ENCODE assay signal across 16 cellular contexts in genomic region chr3:18079739-18080138, GRCh38.
DNase-seq lines count a peak whose midpoint lies in the region; ATAC-seq, FAIRE-seq and TF ChIP-seq lines count a peak whose summit lies in the region.
"Had no signal": no experiment of that assay in that cellular context is flagged by ENCODE, and none has a peak within 500 bp of the region (broad histone marks: within the 10 kb centered on the region; RNA-seq: fewer than 3 reads in every experiment).

No MANE protein-coding gene starts in this region.

- H3K4me3 Mint-ChIP-seq in activated naive CD4-positive, alpha-beta T cell treated with anti-CD3 and anti-CD28 coated beads, Interleukin-2, amount 10 ng/mL, durations not matched to agents 7 days and 5 days: no peak overlapping the region

- TF ChIP-seq CTCF in A549 (IDR thresholded peaks at IDR 0.05) (no peak), HL-60 (IDR thresholded peaks at IDR 0.05; ENCODE audit: insufficient read depth, low read length) (no peak), PC-3 (conservative IDR thresholded peaks at IDR 0.05; ENCODE audit: low read depth, low read length) (no peak), choroid plexus epithelial cell (conservative IDR thresholded peaks at IDR 0.05; ENCODE audit: low read depth, low read length) (no peak)

- no peaks in the 10 kb centered on the region for H3K4me1 Mint-ChIP-seq in activated naive CD4-positive, alpha-beta T cell treated with anti-CD3 and anti-CD28 coated beads, Interleukin-2, amount 10 ng/mL, durations not matched to agents 7 days and 5 days

- TF ChIP-seq POLR2A in A549 (IDR thresholded peaks at IDR 0.05; ENCODE audit: low read length): no peak

- H3K36me3 ChIP-seq in PC-3 (ENCODE audit: low read depth, low read length): no peaks in the 10 kb centered on the region
- H3K36me3 ChIP-seq: upper lobe of left lung had no signal

- no peak for FAIRE-seq in A549 (lab: Jason Lieb, UNC)

- H3K9me3 ChIP-seq in A549: no peaks in the 10 kb centered on the region
- no peaks in the 10 kb centered on the region for H3K9me3 ChIP-seq in PC-3 (ENCODE audit: low read length)
- H3K9me3 ChIP-seq: upper lobe of left lung had no signal

- H3K4me3 ChIP-seq in A549 (no peak overlapping the region), HL-60 (replicated peaks; ENCODE audit: insufficient read depth, low read length) (no peak overlapping the region), PC-3 (ENCODE audit: low read length) (no peak overlapping the region), choroid plexus epithelial cell (ENCODE audit: low read depth, low read length) (no peak overlapping the region)
- H3K4me3 ChIP-seq: dorsolateral prefrontal cortex, upper lobe of left lung had no signal

- H3K9me3 Mint-ChIP-seq in activated naive CD4-positive, alpha-beta T cell treated with anti-CD3 and anti-CD28 coated beads, Interleukin-2, amount 10 ng/mL, durations not matched to agents 7 days and 5 days: no peaks in the 10 kb centered on the region

- POLR2A ChIA-PET in A549 (lab: Yijun Ruan, JAX): no interaction called here
- POLR2A ChIA-PET in PC-3 (lab: Charles Lee; ENCODE audit: unreplicated experiment): no interaction called here

- DNase-seq in A549 (ENCODE audit: low read depth in 1 of 2, low spot score in 1 of 2) (no peak), HL-60 (ENCODE audit: low read depth in 1 of 2, low spot score in 1 of 2) (peak; percentile 20 to 80), PC-3 (no peak), choroid plexus epithelial cell (ENCODE audit: low read depth) (peak; percentile 19), AG08396 (ENCODE audit: low spot score) (no peak), GM19238 (ENCODE audit: insufficient read length, low spot score) (no peak), NCI-H748 treated with DMSO at 0.1 percent for 48 hours (lab: John Stamatoyannopoulos, UW) (no peak)
- no peak for DNase-seq in activated naive CD4-positive, alpha-beta T cell treated with anti-CD3 and anti-CD28 coated beads, Interleukin-2, amount 10 ng/mL, durations not matched to agents 7 days and 5 days
- DNase-seq: activated CD4-positive, CD25-positive, alpha-beta regulatory T cell treated with anti-CD3 and anti-CD28 coated beads, Interleukin-2, amount 50 U/mL, for 72 hours; activated T-cell treated with anti-CD3 and anti-CD28 coated beads for 4 hours; DMS79; dorsolateral prefrontal cortex; NCI-H1105 treated with DMSO at 0.1 percent for 48 hours; NCI-H526; upper lobe of left lung had no signal

- no peak overlapping the region for H2AFZ ChIP-seq in PC-3 (ENCODE audit: low read length)
- H2AFZ ChIP-seq: parathyroid adenoma had no signal

- peak overlapping the region; percentile 25 for H3K4me2 ChIP-seq in A549
- H3K4me2 ChIP-seq in PC-3 (ENCODE audit: low read length): no peak overlapping the region

- H3K27ac ChIP-seq in A549: no peak overlapping the region; a peak in 1 of 6 replicates
- peak overlapping the region; percentile 58 for H3K27ac ChIP-seq in HL-60 (replicated peaks)
- H3K27ac ChIP-seq in PC-3 (ENCODE audit: low read length): no peak overlapping the region
- H3K27ac ChIP-seq: dorsolateral prefrontal cortex, parathyroid adenoma, upper lobe of left lung had no signal

- H3K9me2 ChIP-seq in PC-3 (replicated peaks; ENCODE audit: low read length): no peaks in the 10 kb centered on the region

- no peaks in the 10 kb centered on the region for H3K79me2 ChIP-seq in PC-3 (ENCODE audit: low read length)
- H3K79me2 ChIP-seq: parathyroid adenoma had no signal

- peaks cover 13% of the 10 kb centered on the region for H3K27me3 Mint-ChIP-seq in activated naive CD4-positive, alpha-beta T cell treated with anti-CD3 and anti-CD28 coated beads, Interleukin-2, amount 10 ng/mL, durations not matched to agents 7 days and 5 days

- no peaks in the 10 kb centered on the region for H3K36me3 Mint-ChIP-seq in activated naive CD4-positive, alpha-beta T cell treated with anti-CD3 and anti-CD28 coated beads, Interleukin-2, amount 10 ng/mL, durations not matched to agents 7 days and 5 days

- TF ChIP-seq RAD21 in A549 (conservative IDR thresholded peaks at IDR 0.05 in 1 of 2, IDR thresholded peaks at IDR 0.05 in 1 of 2): no peak

- H3K4me1 ChIP-seq in A549 (peaks cover 13% of the 10 kb centered on the region), PC-3 (ENCODE audit: insufficient read depth, low read length) (peaks cover 18% of the 10 kb centered on the region)
- H3K4me1 ChIP-seq: parathyroid adenoma, upper lobe of left lung had no signal

- no peak for TF ChIP-seq EP300 in A549 (IDR thresholded peaks at IDR 0.05)

- no peak overlapping the region for H3K9ac ChIP-seq in PC-3 (ENCODE audit: low read length)
- H3K9ac ChIP-seq: parathyroid adenoma had no signal

- CTCF ChIA-PET in A549 (lab: Yijun Ruan, JAX) (no interaction called here), PC-3 (lab: Charles Lee) (interaction anchor here (0.6 kb wide), 1 partner anchor 106 kb away, joined by 3 read pairs; no protein-coding TSS in a partner anchor)
- CTCF ChIA-PET in activated naive CD4-positive, alpha-beta T cell treated with anti-CD3 and anti-CD28 coated beads, Interleukin-2, amount 10 ng/mL, durations not matched to agents 7 days and 5 days (lab: Charles Lee): no interaction called here

- ATAC-seq in A549 (no peak), PC-3 (peak; percentile 14; the same call in 1 of the 2 replicates)

- H3K27ac Mint-ChIP-seq in activated naive CD4-positive, alpha-beta T cell treated with anti-CD3 and anti-CD28 coated beads, Interleukin-2, amount 10 ng/mL, durations not matched to agents 7 days and 5 days: no peak overlapping the region

- intact Hi-C loops in PC-3 (cut with micrococcal nuclease): loop anchor here (5.0 kb wide), 1 partner anchor 87 kb away; no protein-coding TSS in a partner anchor

- BruUV-seq in PC-3 (replicated peaks; lab: Mats Ljungman, UMichigan): no TSS peak

- WGBS in A549 (ENCODE audit: missing lambda C conversion rate): 13% methylated on average over 3 of the region's 3 CpGs

- no peaks in the 10 kb centered on the region for H3F3A ChIP-seq in PC-3 (ENCODE audit: low read length, unreplicated experiment)

- H4K20me1 ChIP-seq in PC-3 (ENCODE audit: low read length): no peaks in the 10 kb centered on the region

- H3K27me3 ChIP-seq in HL-60 (ENCODE audit: insufficient read depth, poor library complexity, severe bottlenecking): no peaks in the 10 kb centered on the region
- no peaks in the 10 kb centered on the region for H3K27me3 ChIP-seq in PC-3 (ENCODE audit: low read length)
- H3K27me3 ChIP-seq: dorsolateral prefrontal cortex, upper lobe of left lung had no signal

TF ChIP-seq in A549, 52 proteins besides CTCF, POLR2A, EP300 and RAD21:
- peak; percentile 24; the same call in 1 of the 2 replicates for TF ChIP-seq FOXS1 (CRISPR knock-in tag; IDR thresholded peaks at IDR 0.05)
- no peak for TF ChIP-seq RARB (CRISPR knock-in tag; IDR thresholded peaks at IDR 0.05)
- TF ChIP-seq MAZ (IDR thresholded peaks at IDR 0.05; ENCODE audit: borderline replicate concordance, low read depth, low read length): no peak
TF ChIP-seq in A549: peak in this region for 1.

Comparison
In these comparisons a context has a peak if more than half of its experiments do, and no peak if none do; other contexts are left out.
1. DNase-seq: peak in HL-60 (2 of 2) and choroid plexus epithelial cell (single experiment); none in A549 (0 of 2), PC-3 (single experiment), AG08396 (single experiment), GM19238 (single experiment), NCI-H748 treated with DMSO at 0.1 percent for 48 hours (single experiment) and activated naive CD4-positive, alpha-beta T cell treated with anti-CD3 and anti-CD28 coated beads, Interleukin-2, amount 10 ng/mL, durations not matched to agents 7 days and 5 days (single experiment).